ENCODE assay signal across 1 cellular context in the genomic region with DNA sequence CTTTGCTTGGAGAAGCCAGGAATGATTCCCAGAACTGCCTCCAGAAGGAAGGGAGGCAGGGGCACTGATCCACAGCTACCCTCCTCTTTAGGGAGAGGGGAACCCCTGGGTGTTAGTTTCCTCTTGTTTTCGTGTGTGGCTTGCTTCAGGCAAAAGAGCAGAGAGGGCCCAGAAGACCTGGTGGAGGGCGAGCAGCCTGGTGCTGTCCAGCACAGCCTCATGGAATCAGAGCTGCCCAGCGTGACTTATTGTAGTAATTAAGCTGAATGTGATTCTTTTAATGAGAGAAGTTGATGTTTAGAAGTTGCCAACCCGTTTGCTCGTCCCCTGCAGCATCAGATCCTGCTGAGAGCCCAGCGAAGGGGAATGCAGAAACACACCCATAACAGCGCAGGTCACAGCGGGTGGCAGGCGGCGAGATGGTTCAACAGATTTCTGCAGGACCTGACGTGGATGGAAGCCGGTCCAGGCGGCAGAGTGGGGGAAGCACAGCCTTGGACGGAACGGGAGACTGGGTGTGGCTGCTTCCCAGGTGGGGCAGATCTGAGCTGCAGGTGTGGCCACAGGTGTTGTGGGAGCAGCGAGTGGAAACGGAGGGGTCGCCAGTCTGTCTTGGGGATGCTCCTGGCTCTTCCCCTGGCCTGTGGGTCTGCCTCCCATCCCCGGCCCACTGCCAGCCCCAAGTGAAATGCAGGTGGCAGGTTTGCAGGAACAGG.
TF ChIP-seq lines count a peak whose summit lies in the region.

No MANE protein-coding gene starts in this region.

TF ChIP-seq in HepG2, 621 proteins besides CTCF, POLR2A, EP300 and RAD21:
- TF ChIP-seq, protein P1, sequence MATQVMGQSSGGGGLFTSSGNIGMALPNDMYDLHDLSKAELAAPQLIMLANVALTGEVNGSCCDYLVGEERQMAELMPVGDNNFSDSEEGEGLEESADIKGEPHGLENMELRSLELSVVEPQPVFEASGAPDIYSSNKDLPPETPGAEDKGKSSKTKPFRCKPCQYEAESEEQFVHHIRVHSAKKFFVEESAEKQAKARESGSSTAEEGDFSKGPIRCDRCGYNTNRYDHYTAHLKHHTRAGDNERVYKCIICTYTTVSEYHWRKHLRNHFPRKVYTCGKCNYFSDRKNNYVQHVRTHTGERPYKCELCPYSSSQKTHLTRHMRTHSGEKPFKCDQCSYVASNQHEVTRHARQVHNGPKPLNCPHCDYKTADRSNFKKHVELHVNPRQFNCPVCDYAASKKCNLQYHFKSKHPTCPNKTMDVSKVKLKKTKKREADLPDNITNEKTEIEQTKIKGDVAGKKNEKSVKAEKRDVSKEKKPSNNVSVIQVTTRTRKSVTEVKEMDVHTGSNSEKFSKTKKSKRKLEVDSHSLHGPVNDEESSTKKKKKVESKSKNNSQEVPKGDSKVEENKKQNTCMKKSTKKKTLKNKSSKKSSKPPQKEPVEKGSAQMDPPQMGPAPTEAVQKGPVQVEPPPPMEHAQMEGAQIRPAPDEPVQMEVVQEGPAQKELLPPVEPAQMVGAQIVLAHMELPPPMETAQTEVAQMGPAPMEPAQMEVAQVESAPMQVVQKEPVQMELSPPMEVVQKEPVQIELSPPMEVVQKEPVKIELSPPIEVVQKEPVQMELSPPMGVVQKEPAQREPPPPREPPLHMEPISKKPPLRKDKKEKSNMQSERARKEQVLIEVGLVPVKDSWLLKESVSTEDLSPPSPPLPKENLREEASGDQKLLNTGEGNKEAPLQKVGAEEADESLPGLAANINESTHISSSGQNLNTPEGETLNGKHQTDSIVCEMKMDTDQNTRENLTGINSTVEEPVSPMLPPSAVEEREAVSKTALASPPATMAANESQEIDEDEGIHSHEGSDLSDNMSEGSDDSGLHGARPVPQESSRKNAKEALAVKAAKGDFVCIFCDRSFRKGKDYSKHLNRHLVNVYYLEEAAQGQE (IDR thresholded peaks at IDR 0.05; ENCODE audit: borderline replicate concordance in 1 of 2, low read depth in 1 of 2, low read length in 2 of 2): peak; percentile 14 to 72; a peak in 3 of 4 replicates
- no peak for TF ChIP-seq KDM3A (CRISPR knock-in tag; IDR thresholded peaks at IDR 0.05; ENCODE audit: low read depth)
